ENCODE assay signal across 22 cellular contexts in genomic region chr21:45560106-45561021, GRCh38. TPM values are rescaled to one million over a fixed set of nuclear protein-coding genes. Genes with fewer than 3 reads are reported as not detected.
A peak's percentile ranks its signal among the peaks of the same experiment; 100 is the strongest.
DNase-seq lines count a peak whose midpoint lies in the region; ATAC-seq lines count a peak whose summit lies in the region.
"Had no signal": no experiment of that assay in that cellular context is flagged by ENCODE, and none has a peak within 500 bp of the region (broad histone marks: within the 10 kb centered on the region; RNA-seq: fewer than 3 reads in every experiment).

No MANE protein-coding gene starts in this region.

- no peak overlapping the region for H3K27ac Mint-ChIP-seq in T-helper 17 cell
- H3K27ac Mint-ChIP-seq: activated T-cell treated with anti-CD3 and anti-CD28 coated beads, Interleukin-2, amount 50 U/mL, for 24 hours; CD4-positive, CD25-positive, alpha-beta regulatory T cell had no signal

- H3K27me3 Mint-ChIP-seq in T-helper 17 cell = peaks cover 21% of the 10 kb centered on the region

- H3K4me3 Mint-ChIP-seq in T-helper 17 cell = peak overlapping the region; percentile 59
- H3K4me3 Mint-ChIP-seq: activated CD4-positive, alpha-beta memory T cell treated with anti-CD3 and anti-CD28 coated beads for 36 hours; activated T-cell treated with anti-CD3 and anti-CD28 coated beads, Interleukin-2, amount 50 U/mL, for 24 hours had no signal

- DNase-seq in H7 (peak; percentile 72), T-helper 17 cell (no peak), islet precursor cell (peak; percentile 47), sciatic nerve (ENCODE audit: low spot score) (peak; percentile 54), GM19238 (ENCODE audit: insufficient read length, low spot score) (no peak), AG20443 (ENCODE audit: low spot score) (no peak), hypothalamus (lab: John Stamatoyannopoulos, UW) (no peak)
- DNase-seq: activated CD4-positive, alpha-beta memory T cell treated with anti-CD3 and anti-CD28 coated beads for 36 hours; activated naive CD4-positive, alpha-beta T cell; activated T-cell treated with anti-CD3 and anti-CD28 coated beads, Interleukin-2, amount 50 U/mL, for 24 hours; CD4-positive, CD25-positive, alpha-beta regulatory T cell; dermis blood vessel endothelial cell; DMS 273 treated with DMSO at 0.1 percent for 48 hours; NCI-H2107; NCI-H446 treated with DMSO at 0.1 percent for 48 hours; NK-92 treated with Interleukin-12 subunit alpha and Interleukin-12 subunit beta, amount 100 ng/mL, for 24 hours; T-helper 2 cell had no signal

- no peak for ATAC-seq in T-helper 17 cell
- no peak for ATAC-seq in sciatic nerve
- ATAC-seq in GM18861 (IDR thresholded peaks at IDR 0.05; ENCODE audit: unreplicated experiment) = no peak
- ATAC-seq: right lobe of liver had no signal

- intact Hi-C loops in sciatic nerve (cut with DNase I) = no loop called here

- peaks cover 4% of the 10 kb centered on the region for H3K4me1 Mint-ChIP-seq in T-helper 17 cell
- H3K4me1 Mint-ChIP-seq: CD4-positive, CD25-positive, alpha-beta regulatory T cell had no signal

- no peaks in the 10 kb centered on the region for H3K27me3 ChIP-seq in H7 (ENCODE audit: control insufficient read depth, insufficient read depth, low read length)
- H3K27me3 ChIP-seq: adrenal gland had no signal

- H3K9me3 ChIP-seq in T-helper 17 cell (ENCODE audit: control insufficient read depth, low read length, poor library complexity, severe bottlenecking) = no peaks in the 10 kb centered on the region
- H3K9me3 ChIP-seq: adrenal gland, right lobe of liver had no signal

- H3K36me3 Mint-ChIP-seq in T-helper 17 cell (ENCODE audit: low read depth) = peaks cover 2% of the 10 kb centered on the region
- H3K36me3 Mint-ChIP-seq: activated CD4-positive, alpha-beta memory T cell treated with anti-CD3 and anti-CD28 coated beads for 36 hours had no signal

- H3K36me3 ChIP-seq in H7 (replicated peaks; ENCODE audit: control insufficient read depth, insufficient read depth, low read length) = no peaks in the 10 kb centered on the region
- H3K36me3 ChIP-seq: adrenal gland, right lobe of liver had no signal

- H3K4me3 ChIP-seq in H7 (ENCODE audit: insufficient read depth, low read depth, low read length) = no peak overlapping the region
- H3K4me3 ChIP-seq: adrenal gland, lung, right lobe of liver, SK-N-MC had no signal

RNA-seq across cellular contexts. Expression of gene SLC19A1, which starts 18.1 kb away (rescaled TPM):
- total RNA-seq in H7 (2014; rRNA removed; shearing (Covaris generic)) = 17.9 and 19.6 TPM in 2 replicates
- total RNA-seq in T-helper 17 cell (10 to 100 TPM; 10.8 to 13.7 TPM), sciatic nerve (10.2 TPM)

Comparison
In these comparisons a context has a peak if more than half of its experiments do, and no peak if none do; other contexts are left out.
1. DNase-seq: peak in H7 (single experiment), islet precursor cell (single experiment) and sciatic nerve (single experiment); none in T-helper 17 cell (0 of 3), GM19238 (single experiment), AG20443 (single experiment) and hypothalamus (0 of 51).